Comparison of ENCODE assay signal across 13 cellular contexts in genomic region chr1:40625476-40626382, GRCh38. TPM values are rescaled to one million over a fixed set of nuclear protein-coding genes. Genes with fewer than 3 reads are reported as not detected.
DNase-seq lines count a peak whose midpoint lies in the region; ATAC-seq and TF ChIP-seq lines count a peak whose summit lies in the region.
"Had no signal": no experiment of that assay in that cellular context is flagged by ENCODE, and none has a peak within 500 bp of the region (broad histone marks: within the 10 kb centered on the region; RNA-seq: fewer than 3 reads in every experiment).

No MANE protein-coding gene starts in this region.

- H3K4me3 ChIP-seq in fibroblast of pulmonary artery (replicated peaks; ENCODE audit: low read depth, low read length) (no peak overlapping the region), uterus (no peak overlapping the region)
- H3K4me3 ChIP-seq: gastroesophageal sphincter had no signal

- H3K4me1 ChIP-seq in uterus, result no peaks in the 10 kb centered on the region
- H3K4me1 ChIP-seq: gastroesophageal sphincter had no signal

- H3K36me3 ChIP-seq in uterus, result no peaks in the 10 kb centered on the region

- H3K27me3 Mint-ChIP-seq in stimulated activated naive CD8-positive, alpha-beta T cell treated with anti-CD3 and anti-CD28 coated beads, Interleukin-15, amount 100 ng/mL, for 72 hours, result peaks cover 35% of the 10 kb centered on the region
- H3K27me3 Mint-ChIP-seq: activated naive CD8-positive, alpha-beta T cell treated with anti-CD3 and anti-CD28 coated beads, Interleukin-2, amount 50 U/mL, for 24 hours had no signal

- peak overlapping the region; percentile 30 to 77 for H3K27ac Mint-ChIP-seq in stimulated activated naive CD8-positive, alpha-beta T cell treated with anti-CD3 and anti-CD28 coated beads, Interleukin-15, amount 100 ng/mL, for 72 hours
- H3K27ac Mint-ChIP-seq: activated naive CD8-positive, alpha-beta T cell treated with anti-CD3 and anti-CD28 coated beads, Interleukin-2, amount 50 U/mL, for 24 hours had no signal

- TF ChIP-seq CTCF in fibroblast of pulmonary artery (IDR thresholded peaks at IDR 0.05; ENCODE audit: low read length, missing control alignments) (no peak), uterus (IDR thresholded peaks at IDR 0.05) (no peak)

- peaks cover 54% of the 10 kb centered on the region for H3K4me1 Mint-ChIP-seq in stimulated activated naive CD8-positive, alpha-beta T cell treated with anti-CD3 and anti-CD28 coated beads, Interleukin-15, amount 100 ng/mL, for 72 hours

- intact Hi-C loops in uterus (cut with DNase I; ENCODE audit: low total_unique reads), result no loop called here

- H3K9me3 Mint-ChIP-seq in stimulated activated naive CD8-positive, alpha-beta T cell treated with anti-CD3 and anti-CD28 coated beads, Interleukin-15, amount 100 ng/mL, for 72 hours, result no peaks in the 10 kb centered on the region
- H3K9me3 Mint-ChIP-seq: activated naive CD8-positive, alpha-beta T cell treated with anti-CD3 and anti-CD28 coated beads, Interleukin-2, amount 50 U/mL, for 24 hours had no signal

- no peaks in the 10 kb centered on the region for H3K27me3 ChIP-seq in uterus
- H3K27me3 ChIP-seq: gastroesophageal sphincter had no signal

- H3K27ac ChIP-seq in uterus, result no peak overlapping the region
- H3K27ac ChIP-seq: gastroesophageal sphincter had no signal

- no peaks in the 10 kb centered on the region for H3K9me3 ChIP-seq in uterus
- H3K9me3 ChIP-seq: gastroesophageal sphincter had no signal

- DNase-seq in stimulated activated naive CD8-positive, alpha-beta T cell treated with anti-CD3 and anti-CD28 coated beads, Interleukin-15, amount 100 ng/mL, for 72 hours, result no peak
- no peak for DNase-seq in stimulated activated naive CD8-positive, alpha-beta T cell treated with anti-CD3 and anti-CD28 coated beads, Interleukin-15, Interleukin-2, amounts not matched to agents 100 U/mL and 50 U/mL, for 24 hours
- DNase-seq in fibroblast of pulmonary artery (ENCODE audit: low read depth), result peak; percentile 27
- no peak for DNase-seq in GM19240 (ENCODE audit: insufficient read length, low spot score)
- DNase-seq in uterus, result no peak
- no peak for DNase-seq in AG08396 (ENCODE audit: low spot score)
- DNase-seq: activated naive CD8-positive, alpha-beta T cell treated with anti-CD3 and anti-CD28 coated beads, Interleukin-2, amount 50 U/mL, for 24 hours; effector CD8-positive, alpha-beta T cell had no signal

- no peak overlapping the region for H3K4me3 Mint-ChIP-seq in stimulated activated naive CD8-positive, alpha-beta T cell treated with anti-CD3 and anti-CD28 coated beads, Interleukin-15, amount 100 ng/mL, for 72 hours
- H3K4me3 Mint-ChIP-seq: activated naive CD8-positive, alpha-beta T cell treated with anti-CD3 and anti-CD28 coated beads, Interleukin-2, amount 50 U/mL, for 24 hours; naive thymus-derived CD4-positive, alpha-beta T cell had no signal

- ATAC-seq in stimulated activated naive CD8-positive, alpha-beta T cell treated with anti-CD3 and anti-CD28 coated beads, Interleukin-15, amount 100 ng/mL, for 72 hours, result no peak
- ATAC-seq in stimulated activated naive CD8-positive, alpha-beta T cell treated with anti-CD3 and anti-CD28 coated beads, Interleukin-15, Interleukin-2, amounts not matched to agents 100 U/mL and 50 U/mL, for 24 hours, result no peak
- ATAC-seq in SK-N-SH treated with all-trans-retinoic acid at 6 μM for 48 hours (peak; percentile 50), GM19397 (IDR thresholded peaks at IDR 0.05; ENCODE audit: unreplicated experiment) (no peak)
- ATAC-seq: activated naive CD8-positive, alpha-beta T cell treated with anti-CD3 and anti-CD28 coated beads, Interleukin-2, amount 50 U/mL, for 24 hours; gastroesophageal sphincter; Right ventricle myocardium inferior had no signal

- no peak for TF ChIP-seq POLR2A in uterus (IDR thresholded peaks at IDR 0.05)

TF ChIP-seq in SK-N-SH treated with all-trans-retinoic acid at 6 μM for 48 hours, 23 proteins besides CTCF, POLR2A, EP300 and RAD21:
- TF ChIP-seq BACH2 (CRISPR knock-in tag; IDR thresholded peaks at IDR 0.05; ENCODE audit: borderline replicate concordance), result no peak
- no peak for TF ChIP-seq POU6F1 (CRISPR knock-in tag; IDR thresholded peaks at IDR 0.05; ENCODE audit: borderline replicate concordance, low read depth)
- TF ChIP-seq ZC3H10 (CRISPR knock-in tag; IDR thresholded peaks at IDR 0.05), result no peak
- TF ChIP-seq ARNTL (CRISPR knock-in tag; IDR thresholded peaks at IDR 0.05; ENCODE audit: borderline replicate concordance, low read depth), result no peak

RNA-seq across cellular contexts. Expression of gene RIMS3, which starts 39.8 kb away (rescaled TPM):
- 10 to 100 TPM in 1 of 4 donors, 1 to 10 TPM in 3; 1.8 to 14.0 (median 5.4) TPM for total RNA-seq in uterus
